Comparison of ENCODE assay signal across 7 cellular contexts in genomic region chr17:75487351-75488070, GRCh38. TPM values are rescaled to one million over a fixed set of nuclear protein-coding genes. Genes with fewer than 3 reads are reported as not detected.
DNase-seq lines count a peak whose midpoint lies in the region; ATAC-seq and TF ChIP-seq lines count a peak whose summit lies in the region.

No MANE protein-coding gene starts in this region.

- H3K9me3 ChIP-seq in uterus, result no peaks in the 10 kb centered on the region

- intact Hi-C loops in left colon (cut with DNase I, micrococcal nuclease), result no loop called here
- intact Hi-C loops in uterus (cut with DNase I; ENCODE audit: low total_unique reads), result no loop called here

- TF ChIP-seq POLR2A in uterus (IDR thresholded peaks at IDR 0.05), result no peak

- no peaks in the 10 kb centered on the region for H3K9me3 Mint-ChIP-seq in activated T-helper 17 cell treated with anti-CD3 and anti-CD28 coated beads, Interleukin-2, amount 50 U/mL, for 72 hours

- H3K4me1 Mint-ChIP-seq in activated T-helper 17 cell treated with anti-CD3 and anti-CD28 coated beads, Interleukin-2, amount 50 U/mL, for 72 hours, result peaks cover 12% of the 10 kb centered on the region

- H3K27me3 ChIP-seq in uterus, result no peaks in the 10 kb centered on the region

- no peak overlapping the region for H3K27ac ChIP-seq in uterus

- no peaks in the 10 kb centered on the region for H3K4me1 ChIP-seq in uterus

- peak; percentile 80 for ATAC-seq in activated T-helper 17 cell treated with anti-CD3 and anti-CD28 coated beads, Interleukin-2, amount 50 U/mL, for 72 hours (replicated peaks)
- no peak for ATAC-seq in left colon

- no peak overlapping the region for H3K4me3 ChIP-seq in uterus

- no peaks in the 10 kb centered on the region for H3K27me3 Mint-ChIP-seq in activated T-helper 17 cell treated with anti-CD3 and anti-CD28 coated beads, Interleukin-2, amount 50 U/mL, for 72 hours

- H3K36me3 Mint-ChIP-seq in activated T-helper 17 cell treated with anti-CD3 and anti-CD28 coated beads, Interleukin-2, amount 50 U/mL, for 72 hours (ENCODE audit: low read depth), result peaks cover 1% of the 10 kb centered on the region

- DNase-seq in NOMO-1 (lab: John Stamatoyannopoulos, UW; ENCODE audit: unreplicated experiment in 2 of 2), result peak; percentile 73 to 87
- peak; percentile 51 to 52 for DNase-seq in left colon
- DNase-seq in stimulated activated CD8-positive, alpha-beta memory T cell treated with anti-CD3 and anti-CD28 coated beads, Interleukin-7, amount 100 ng/mL, for 24 hours (ENCODE audit: low read depth), result peak; percentile 18
- no peak for DNase-seq in glomerular visceral epithelial cell (ENCODE audit: extremely low spot score)
- DNase-seq in uterus, result no peak
- no peak for DNase-seq in NCI-H1417 treated with DMSO at 0.1 percent for 48 hours (lab: John Stamatoyannopoulos, UW)

- peak overlapping the region; percentile 97 for H3K27ac Mint-ChIP-seq in activated T-helper 17 cell treated with anti-CD3 and anti-CD28 coated beads, Interleukin-2, amount 50 U/mL, for 72 hours

- peak overlapping the region; percentile 76 for H3K4me3 Mint-ChIP-seq in activated T-helper 17 cell treated with anti-CD3 and anti-CD28 coated beads, Interleukin-2, amount 50 U/mL, for 72 hours

- TF ChIP-seq CTCF in uterus (IDR thresholded peaks at IDR 0.05), result no peak

- no peaks in the 10 kb centered on the region for H3K36me3 ChIP-seq in uterus

RNA-seq across cellular contexts. Expression of gene CASKIN2, which starts 27.8 kb away (rescaled TPM):
- 1 to 10 TPM; 2.9 to 5.4 TPM for total RNA-seq in activated T-helper 17 cell treated with anti-CD3 and anti-CD28 coated beads, Interleukin-2, amount 50 U/mL, for 72 hours
- 10 to 100 TPM; 28.4 to 30.6 TPM for total RNA-seq in left colon
- 100 to 1,000 TPM in 1 of 4 donors, 10 to 100 TPM in 1, 1 to 10 TPM in 2; 7.4 to 122 (median 15.5) TPM for total RNA-seq in uterus

RNA-seq across cellular contexts. Expression of gene TSEN54, which starts 28.8 kb away (rescaled TPM):
- total RNA-seq in activated T-helper 17 cell treated with anti-CD3 and anti-CD28 coated beads, Interleukin-2, amount 50 U/mL, for 72 hours, result 10 to 100 TPM; 25.3 to 46.4 TPM
- 10 to 100 TPM; 30.1 to 38.9 TPM for total RNA-seq in left colon
- total RNA-seq in uterus, result 100 to 1,000 TPM in 1 of 4 donors, 10 to 100 TPM in 3; 17.4 to 102 (median 20.6) TPM

RNA-seq across cellular contexts. Expression of gene TMEM94, which starts 31.1 kb away (rescaled TPM):
- 10 to 100 TPM; 76.5 to 79.8 TPM for total RNA-seq in activated T-helper 17 cell treated with anti-CD3 and anti-CD28 coated beads, Interleukin-2, amount 50 U/mL, for 72 hours
- 100 to 1,000 TPM in 1 of 2 donors, 10 to 100 TPM in 1; 99.9 to 123 TPM for total RNA-seq in left colon
- 10 to 100 TPM in 2 of 4 donors, 1 to 10 TPM in 2; 3.8 to 91.2 (median 26.0) TPM for total RNA-seq in uterus

RNA-seq across cellular contexts. Expression of gene LLGL2, which starts 38.0 kb away (rescaled TPM):
- 10 to 100 TPM; 16.7 to 24.1 TPM for total RNA-seq in activated T-helper 17 cell treated with anti-CD3 and anti-CD28 coated beads, Interleukin-2, amount 50 U/mL, for 72 hours
- 100 to 1,000 TPM; 447 to 529 TPM for total RNA-seq in left colon
- total RNA-seq in uterus, result 10 to 100 TPM in 3 of 4 donors, 1 to 10 TPM in 1; 3.1 to 31.9 (median 14.0) TPM

Comparison
In these comparisons a context has a peak if more than half of its experiments do, and no peak if none do; other contexts are left out.
1. DNase-seq: peak in NOMO-1 (2 of 2), left colon (2 of 2) and stimulated activated CD8-positive, alpha-beta memory T cell treated with anti-CD3 and anti-CD28 coated beads, Interleukin-7, amount 100 ng/mL, for 24 hours (single experiment); none in glomerular visceral epithelial cell (single experiment), uterus (0 of 2) and NCI-H1417 treated with DMSO at 0.1 percent for 48 hours (single experiment).